In the genomic region with DNA sequence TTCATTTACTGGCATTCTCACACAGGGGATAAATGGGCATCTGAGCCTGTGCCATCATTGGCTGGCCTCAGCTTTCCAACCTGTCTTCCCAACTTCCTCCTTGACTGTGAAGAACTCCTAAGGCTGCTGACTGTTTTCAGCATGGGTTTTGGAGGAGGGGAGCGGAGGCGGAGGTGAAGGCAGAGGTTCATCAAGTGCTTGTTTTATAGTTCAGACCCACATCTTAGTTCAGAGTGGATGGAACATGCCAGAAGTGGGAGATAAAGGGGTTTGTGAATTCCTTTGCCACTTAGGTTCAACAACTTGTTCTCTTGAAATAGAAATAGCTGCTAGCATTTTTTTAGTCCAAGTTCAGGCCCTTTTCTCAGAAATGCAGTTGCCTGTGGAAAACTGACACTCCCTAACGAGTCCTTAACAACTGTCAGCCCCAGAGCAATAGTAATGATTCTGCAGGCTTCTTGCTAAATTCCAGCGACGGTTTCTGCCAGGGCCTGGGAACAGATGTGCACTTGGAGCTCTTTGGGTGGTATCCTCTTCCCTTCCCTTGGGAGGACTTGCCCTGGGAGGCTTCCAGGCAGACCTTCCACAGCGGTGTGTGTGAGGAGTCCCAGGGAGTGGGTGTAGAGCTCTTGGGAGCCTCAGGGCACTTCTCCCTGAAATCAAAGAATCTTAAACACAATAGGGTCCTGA, we compare ENCODE assay signal across 24 cellular contexts. TPM values are rescaled to one million over a fixed set of nuclear protein-coding genes. Genes with fewer than 3 reads are reported as not detected.
DNase-seq lines count a peak whose midpoint lies in the region; ATAC-seq and TF ChIP-seq lines count a peak whose summit lies in the region.
"Had no signal": no experiment of that assay in that cellular context is flagged by ENCODE, and none has a peak within 500 bp of the region (broad histone marks: within the 10 kb centered on the region; RNA-seq: fewer than 3 reads in every experiment).

No MANE protein-coding gene starts in this region.

- peaks cover 0 to 1% of the 10 kb centered on the region in 2 donors for H3K27me3 Mint-ChIP-seq in CD4-positive, alpha-beta memory T cell
- H3K27me3 Mint-ChIP-seq: activated naive CD8-positive, alpha-beta T cell; naive thymus-derived CD8-positive, alpha-beta T cell had no signal

- no peak overlapping the region for H3K27ac ChIP-seq in SJSA1
- peak overlapping the region; percentile 46 for H3K27ac ChIP-seq in left ventricle myocardium inferior (replicated peaks)
- no peak overlapping the region for H3K27ac ChIP-seq in testis
- H3K27ac ChIP-seq in esophagus squamous epithelium: no peak overlapping the region
- H3K27ac ChIP-seq in CD4-positive, alpha-beta memory T cell (ENCODE audit: low read depth, low read length): no peak overlapping the region
- H3K27ac ChIP-seq: 22Rv1, brain microvascular endothelial cell, dorsolateral prefrontal cortex, suprapubic skin had no signal

- peak overlapping the region in 1 of 7 donors; percentile 35 for H3K27ac Mint-ChIP-seq in CD4-positive, alpha-beta memory T cell
- H3K27ac Mint-ChIP-seq: activated naive CD8-positive, alpha-beta T cell; activated T-helper 1 cell treated with anti-CD3 and anti-CD28 coated beads, Interleukin-12 subunit alpha, Interleukin-12 subunit beta, Interleukin-2, Interleukin-4 antibody, amounts not matched to agents 30 ng/mL and 10 ng/mL and 1 ng/mL, durations not matched to agents 14 hours and 24 hours and 36 hours; naive thymus-derived CD8-positive, alpha-beta T cell had no signal

- H3K4me1 Mint-ChIP-seq in CD4-positive, alpha-beta memory T cell: peaks cover 0 to 5% (median 1%) of the 10 kb centered on the region in 4 donors

- WGBS in testis, 2 donors: 44 to 54% methylated on average over 6 of the region's 6 CpGs
- WGBS in esophagus squamous epithelium, 2 donors: 35 to 64% methylated on average over 3 to 5 of the region's 6 CpGs

- H3K4me3 Mint-ChIP-seq in CD4-positive, alpha-beta memory T cell: no peak overlapping the region
- H3K4me3 Mint-ChIP-seq: activated naive CD8-positive, alpha-beta T cell; activated T-helper 1 cell treated with anti-CD3 and anti-CD28 coated beads, Interleukin-12 subunit alpha, Interleukin-12 subunit beta, Interleukin-2, Interleukin-4 antibody, amounts not matched to agents 30 ng/mL and 10 ng/mL and 1 ng/mL, durations not matched to agents 14 hours and 24 hours and 36 hours; naive thymus-derived CD8-positive, alpha-beta T cell had no signal

- intact Hi-C loops in left ventricle myocardium inferior (cut with micrococcal nuclease): no loop called here
- intact Hi-C loops in testis (cut with DNase I; ENCODE audit: low total_unique reads): no loop called here
- intact Hi-C loops in esophagus squamous epithelium (cut with DNase I): no loop called here
- intact Hi-C loops in CD4-positive, alpha-beta memory T cell (cut with micrococcal nuclease): no loop called here

- H3K4me1 ChIP-seq in SJSA1 (replicated peaks) (peaks cover 15% of the 10 kb centered on the region), left ventricle myocardium inferior (peaks cover 52% of the 10 kb centered on the region), testis (peaks cover 26% of the 10 kb centered on the region), esophagus squamous epithelium (peaks cover 0 to 29% (median 12%) of the 10 kb centered on the region in 3 donors)
- H3K4me1 ChIP-seq in CD4-positive, alpha-beta memory T cell (ENCODE audit: insufficient read depth, low read length): no peaks in the 10 kb centered on the region

- H3K9me3 Mint-ChIP-seq in CD4-positive, alpha-beta memory T cell: peaks cover 0 to 2% (median 0%) of the 10 kb centered on the region in 8 donors
- H3K9me3 Mint-ChIP-seq: activated T-helper 1 cell treated with anti-CD3 and anti-CD28 coated beads, Interleukin-12 subunit alpha, Interleukin-12 subunit beta, Interleukin-2, Interleukin-4 antibody, amounts not matched to agents 30 ng/mL and 10 ng/mL and 1 ng/mL, durations not matched to agents 14 hours and 24 hours and 36 hours; naive thymus-derived CD8-positive, alpha-beta T cell had no signal

- no peaks in the 10 kb centered on the region for H3K27me3 ChIP-seq in SJSA1 (replicated peaks)
- H3K27me3 ChIP-seq in left ventricle myocardium inferior (ENCODE audit: low read depth): no peaks in the 10 kb centered on the region
- no peaks in the 10 kb centered on the region for H3K27me3 ChIP-seq in testis
- H3K27me3 ChIP-seq in esophagus squamous epithelium: no peaks in the 10 kb centered on the region
- no peaks in the 10 kb centered on the region for H3K27me3 ChIP-seq in CD4-positive, alpha-beta memory T cell (ENCODE audit: insufficient read depth, low read length)
- H3K27me3 ChIP-seq: brain microvascular endothelial cell, dorsolateral prefrontal cortex, suprapubic skin had no signal

- H3K36me3 ChIP-seq in SJSA1: no peaks in the 10 kb centered on the region
- H3K36me3 ChIP-seq in left ventricle myocardium inferior: no peaks in the 10 kb centered on the region
- H3K36me3 ChIP-seq in testis (ENCODE audit: low read depth, missing control alignments): no peaks in the 10 kb centered on the region
- H3K36me3 ChIP-seq in esophagus squamous epithelium: no peaks in the 10 kb centered on the region
- H3K36me3 ChIP-seq in CD4-positive, alpha-beta memory T cell (ENCODE audit: insufficient read depth, low read length): no peaks in the 10 kb centered on the region
- H3K36me3 ChIP-seq: brain microvascular endothelial cell, suprapubic skin had no signal

- H3K9me3 ChIP-seq in SJSA1 (replicated peaks) (no peaks in the 10 kb centered on the region), left ventricle myocardium inferior (replicated peaks) (no peaks in the 10 kb centered on the region), testis (no peaks in the 10 kb centered on the region), esophagus squamous epithelium (no peaks in the 10 kb centered on the region)
- no peaks in the 10 kb centered on the region for H3K9me3 ChIP-seq in CD4-positive, alpha-beta memory T cell (ENCODE audit: control insufficient read depth in 1 of 2, low read length in 2 of 2)
- H3K9me3 ChIP-seq: suprapubic skin had no signal

- no peaks in the 10 kb centered on the region for H3K36me3 Mint-ChIP-seq in CD4-positive, alpha-beta memory T cell
- H3K36me3 Mint-ChIP-seq: activated naive CD8-positive, alpha-beta T cell; naive thymus-derived CD8-positive, alpha-beta T cell had no signal

- TF ChIP-seq POLR2A in testis (IDR thresholded peaks at IDR 0.05): no peak
- no peak for TF ChIP-seq POLR2A in esophagus squamous epithelium (IDR thresholded peaks at IDR 0.05)

- DNase-seq in DMS 273 (lab: John Stamatoyannopoulos, UW; ENCODE audit: unreplicated experiment): peak; percentile 24
- DNase-seq in DMS 273 treated with DMSO at 0.1 percent for 48 hours (lab: John Stamatoyannopoulos, UW): no peak
- DNase-seq in SJSA1 (ENCODE audit: low read depth in 1 of 2, low spot score in 2 of 2): peak; percentile 30 to 53
- no peak for DNase-seq in left ventricle myocardium inferior
- peak; percentile 45 for DNase-seq in testis
- DNase-seq in esophagus squamous epithelium (lab: John Stamatoyannopoulos, UW): no peak
- DNase-seq in CD4-positive, alpha-beta memory T cell: no peak
- DNase-seq: brain microvascular endothelial cell; DMS53; dorsolateral prefrontal cortex; HCEC 1CT; head of caudate nucleus; mammary epithelial cell; naive thymus-derived CD8-positive, alpha-beta T cell; NCI-H1092 treated with DMSO at 0.1 percent for 48 hours; NCI-H2107; posterior cingulate gyrus had no signal

- ATAC-seq in HG03442 (IDR thresholded peaks at IDR 0.05; ENCODE audit: unreplicated experiment): no peak
- ATAC-seq: activated CD4-positive, CD25-positive, alpha-beta regulatory T cell treated with anti-CD3 and anti-CD28 coated beads, Interleukin-2, amount 50 U/mL, for 24 hours; naive thymus-derived CD8-positive, alpha-beta T cell had no signal

- POLR2A ChIA-PET in CD4-positive, alpha-beta memory T cell (lab: Charles Lee; ENCODE audit: partially characterized antibody): no interaction called here

- CTCF ChIA-PET in CD4-positive, alpha-beta memory T cell (lab: Charles Lee; ENCODE audit: partially characterized antibody): interaction anchor here (1.1 to 2.5 kb wide), 3 partner anchors 10 to 64 kb away, joined by 3 to 11 read pairs (median 5); no protein-coding TSS in a partner anchor

- no peak for TF ChIP-seq CTCF in left ventricle myocardium inferior (IDR thresholded peaks at IDR 0.05; ENCODE audit: borderline replicate concordance)
- no peak for TF ChIP-seq CTCF in testis (IDR thresholded peaks at IDR 0.05)
- TF ChIP-seq CTCF in esophagus squamous epithelium (IDR thresholded peaks at IDR 0.05): no peak

- no peak overlapping the region for H3K4me3 ChIP-seq in SJSA1
- no peak overlapping the region for H3K4me3 ChIP-seq in left ventricle myocardium inferior
- H3K4me3 ChIP-seq in testis: no peak overlapping the region
- H3K4me3 ChIP-seq in esophagus squamous epithelium: no peak overlapping the region
- H3K4me3 ChIP-seq in CD4-positive, alpha-beta memory T cell (ENCODE audit: low read length in 2 of 2): no peak overlapping the region
- H3K4me3 ChIP-seq: dorsolateral prefrontal cortex, smooth muscle cell, suprapubic skin had no signal

RNA-seq across cellular contexts. Expression of gene ITGA6, which starts 30.1 kb away (rescaled TPM):
- 26.7 and 32.9 TPM in 2 replicates for total RNA-seq in SJSA1 (2014; rRNA removed; shearing (Covaris generic))
- total RNA-seq in left ventricle myocardium inferior: 42.0 TPM
- 100 to 1,000 TPM; 166 to 232 TPM for total RNA-seq in testis
- polyA plus RNA-seq in testis (ENCODE audit: insufficient read depth, low read depth, low replicate concordance): 57.5 TPM
- total RNA-seq in esophagus squamous epithelium: 100 to 1,000 TPM in 2 of 4 donors, 10 to 100 TPM in 2; 60.0 to 164 (median 105) TPM
- total RNA-seq in CD4-positive, alpha-beta memory T cell: 10 to 100 TPM; 69.1 to 73.6 TPM
- 10 to 100 TPM; 58.3 to 64.0 TPM for polyA plus RNA-seq in CD4-positive, alpha-beta memory T cell

Comparison
In these comparisons a context has a peak if more than half of its experiments do, and no peak if none do; other contexts are left out.
1. DNase-seq: peak in DMS 273 (single experiment), SJSA1 (2 of 2) and testis (single experiment); none in DMS 273 treated with DMSO at 0.1 percent for 48 hours (single experiment), left ventricle myocardium inferior (single experiment), esophagus squamous epithelium (single experiment) and CD4-positive, alpha-beta memory T cell (0 of 5).